In genomic region chr1:11682287-11682771, GRCh38 we compare ENCODE assay signal across 14 cellular contexts. TPM values are rescaled to one million over a fixed set of nuclear protein-coding genes. Genes with fewer than 3 reads are reported as not detected.
DNase-seq lines count a peak whose midpoint lies in the region; ATAC-seq, FAIRE-seq and TF ChIP-seq lines count a peak whose summit lies in the region.
"Had no signal": no experiment of that assay in that cellular context is flagged by ENCODE, and none has a peak within 500 bp of the region (broad histone marks: within the 10 kb centered on the region; RNA-seq: fewer than 3 reads in every experiment).

No MANE protein-coding gene starts in this region.

- peaks cover 35% of the 10 kb centered on the region for H3K4me1 ChIP-seq in DOHH2 (ENCODE audit: control insufficient read depth, low read length)
- peaks cover 3% of the 10 kb centered on the region for H3K4me1 ChIP-seq in IMR-90 (ENCODE audit: control insufficient read depth, insufficient read depth, low read length)
- peaks cover 11 to 28% of the 10 kb centered on the region in 2 experiments for H3K4me1 ChIP-seq in K562 (replicated peaks in 1 of 2; ENCODE audit: control insufficient read depth in 2 of 2, insufficient read depth in 2 of 2, low read length in 2 of 2)
- peaks cover 3 to 10% of the 10 kb centered on the region in 2 donors for H3K4me1 ChIP-seq in gastrocnemius medialis
- H3K4me1 ChIP-seq in right atrium auricular region, result peaks cover 0 to 13% of the 10 kb centered on the region in 2 donors

- no peaks in the 10 kb centered on the region for H3K9me3 Mint-ChIP-seq in natural killer cell treated with Interleukin-12 subunit alpha and Interleukin-12 subunit beta and Interleukin-15 and Interleukin-18, amount 100 ng/mL, for 72 hours

- CTCF ChIA-PET in IMR-90 (lab: Yijun Ruan, JAX), result interaction anchor here (1.5 kb wide), 1 partner anchor 19 kb away, joined by 4 read pairs; the partner anchor contains the start of gene FBXO6
- CTCF ChIA-PET in K562 (lab: Yijun Ruan, JAX; ENCODE audit: low intra/inter-chr PET ratio), result no interaction called here

- H3K4me3 ChIP-seq in DOHH2 (ENCODE audit: low read length), result peak overlapping the region; percentile 88
- H3K4me3 ChIP-seq in IMR-90 (ENCODE audit: insufficient read depth, low read depth, low read length), result no peak overlapping the region
- no peak overlapping the region for H3K4me3 ChIP-seq in K562
- no peak overlapping the region for H3K4me3 ChIP-seq in gastrocnemius medialis
- H3K4me3 ChIP-seq in right atrium auricular region, result no peak overlapping the region

- H3K79me1 ChIP-seq in IMR-90 (ENCODE audit: low read depth in 1 of 2, low read length in 2 of 2), result peaks cover 6 to 17% of the 10 kb centered on the region in 2 experiments; a peak in 3 of 4 replicates

- H3K27ac ChIP-seq in DOHH2 (ENCODE audit: low read depth, low read length) (no peak overlapping the region; the same call in 1 of the 2 replicates), IMR-90 (ENCODE audit: insufficient read depth, low read length) (no peak overlapping the region), K562 (ENCODE audit: extremely low read depth, low read depth, low read length) (peak overlapping the region; percentile 93; the same call in 1 of the 3 replicates), gastrocnemius medialis (no peak overlapping the region), right atrium auricular region (no peak overlapping the region)

- no peak overlapping the region for H2AK5ac ChIP-seq in IMR-90 (ENCODE audit: low read depth, low read length)

- H3K56ac ChIP-seq in IMR-90 (ENCODE audit: extremely low read depth, insufficient read depth, low read length), result no peak overlapping the region

- FAIRE-seq in K562 (lab: Jason Lieb, UNC), result no peak
- FAIRE-seq: frontal cortex had no signal

- H3K9me3 ChIP-seq in DOHH2 (ENCODE audit: control insufficient read depth, insufficient read depth, low read length) (no peaks in the 10 kb centered on the region), IMR-90 (ENCODE audit: control insufficient read depth, insufficient read depth, low read length) (no peaks in the 10 kb centered on the region), K562 (replicated peaks; ENCODE audit: control insufficient read depth, insufficient read depth, low read depth, low read length) (no peaks in the 10 kb centered on the region), gastrocnemius medialis (no peaks in the 10 kb centered on the region), right atrium auricular region (no peaks in the 10 kb centered on the region)
- H3K9me3 ChIP-seq: thoracic aorta had no signal

- H3K18ac ChIP-seq in IMR-90 (ENCODE audit: low read depth, low read length), result no peak overlapping the region

- H4K8ac ChIP-seq in IMR-90 (ENCODE audit: low read depth in 2 of 2, low read length in 2 of 2), result no peak overlapping the region; a peak in 1 of 4 replicates

- H3K9me2 ChIP-seq in DOHH2 (replicated peaks; ENCODE audit: control insufficient read depth, low read length), result no peaks in the 10 kb centered on the region

- H3K27me3 Mint-ChIP-seq in natural killer cell treated with Interleukin-12 subunit alpha and Interleukin-12 subunit beta and Interleukin-15 and Interleukin-18, amount 100 ng/mL, for 72 hours, result no peaks in the 10 kb centered on the region

- 0 out of 2 replicates have a peak, but pooled peaks cover 2% of the 10 kb centered on the region for H3K9me1 ChIP-seq in IMR-90 (ENCODE audit: insufficient read depth, low read length)
- peaks cover 4% of the 10 kb centered on the region for H3K9me1 ChIP-seq in K562 (ENCODE audit: control insufficient read depth, insufficient read depth, low read length)

- H2AFZ ChIP-seq in IMR-90 (replicated peaks; ENCODE audit: low read length, poor library complexity) (peak overlapping the region; percentile 28), K562 (ENCODE audit: low read depth, low read length) (peak overlapping the region; percentile 87)

- dilution Hi-C loops in IMR-90 (cut with HindIII; ENCODE audit: low sequenced_read_pairs, unreplicated experiment), result no loop called here

- H3K36me3 Mint-ChIP-seq in natural killer cell treated with Interleukin-12 subunit alpha and Interleukin-12 subunit beta and Interleukin-15 and Interleukin-18, amount 100 ng/mL, for 72 hours, result no peaks in the 10 kb centered on the region

- peak overlapping the region in 1 of 2 donors; percentile 76 for H3K27ac Mint-ChIP-seq in natural killer cell treated with Interleukin-12 subunit alpha and Interleukin-12 subunit beta and Interleukin-15 and Interleukin-18, amount 100 ng/mL, for 72 hours

- in situ Hi-C loops in IMR-90 (cut with MboI; ENCODE audit: low sequenced_read_pairs), result no loop called here
- in situ Hi-C loops in K562 (cut with MboI), result no loop called here
- in situ Hi-C loops in gastrocnemius medialis (cut with MboI; ENCODE audit: low sequenced_read_pairs in 4 of 4), result no loop called here

- H2BK15ac ChIP-seq in IMR-90 (ENCODE audit: low read depth, low read length), result no peak overlapping the region

- H2BK120ac ChIP-seq in IMR-90 (ENCODE audit: low read depth, low read length), result no peak overlapping the region

- peak overlapping the region; percentile 99 for H3K4me2 ChIP-seq in DOHH2 (ENCODE audit: low read length)
- no peak overlapping the region for H3K4me2 ChIP-seq in IMR-90 (ENCODE audit: low read depth, low read length)
- H3K4me2 ChIP-seq in K562 (ENCODE audit: insufficient read depth, low read length), result peak overlapping the region; percentile 92; the same call in 1 of the 2 replicates

- peaks cover 7% of the 10 kb centered on the region for H3K79me2 ChIP-seq in DOHH2 (ENCODE audit: control insufficient read depth, low read length)
- H3K79me2 ChIP-seq in K562 (ENCODE audit: control insufficient read depth, insufficient read depth, low read length), result peaks cover 22% of the 10 kb centered on the region

- no peak overlapping the region for H3K14ac ChIP-seq in IMR-90 (replicated peaks; ENCODE audit: low read depth, low read length)

- H2AK9ac ChIP-seq in IMR-90 (replicated peaks; ENCODE audit: low read depth, low read length, poor library complexity), result peak overlapping the region; percentile 18

- no peak for ATAC-seq in IMR-90 (ENCODE audit: low read depth)
- ATAC-seq in K562, result no peak
- no peak for ATAC-seq in natural killer cell treated with Interleukin-12 subunit alpha and Interleukin-12 subunit beta and Interleukin-15 and Interleukin-18, amount 100 ng/mL, for 72 hours
- ATAC-seq in gastrocnemius medialis, result no peak
- ATAC-seq in HG02759 (IDR thresholded peaks at IDR 0.05; ENCODE audit: unreplicated experiment), result no peak

- intact Hi-C loops in IMR-90 (cut with micrococcal nuclease), result loop anchor here (5.0 kb wide), 1 partner anchor 120 kb away; no protein-coding TSS in a partner anchor
- intact Hi-C loops in K562 (cut with micrococcal nuclease), result no loop called here
- intact Hi-C loops in gastrocnemius medialis (cut with DNase I; ENCODE audit: low total_unique reads), result loop anchor here (5.0 kb wide), 2 partner anchors 50 to 410 kb away; partner anchors contain the start of gene UBIAD1

- H3K36me3 ChIP-seq in DOHH2 (ENCODE audit: control insufficient read depth, low read length) (peaks cover 3% of the 10 kb centered on the region; the same call in 1 of the 2 replicates), IMR-90 (ENCODE audit: control insufficient read depth, insufficient read depth, low read length) (peaks cover 2% of the 10 kb centered on the region), K562 (ENCODE audit: control insufficient read depth, insufficient read depth, low read length) (peaks cover 21% of the 10 kb centered on the region), gastrocnemius medialis (no peaks in the 10 kb centered on the region), right atrium auricular region (no peaks in the 10 kb centered on the region)
- H3K36me3 ChIP-seq: thoracic aorta had no signal

- no peak overlapping the region for H3K4ac ChIP-seq in IMR-90 (ENCODE audit: low read depth, low read length)

- peak overlapping the region; percentile 81 for H3K4me3 Mint-ChIP-seq in natural killer cell treated with Interleukin-12 subunit alpha and Interleukin-12 subunit beta and Interleukin-15 and Interleukin-18, amount 100 ng/mL, for 72 hours

- POLR2A ChIA-PET in IMR-90 (lab: Charles Lee; ENCODE audit: unreplicated experiment) (no interaction called here), K562 (lab: Yijun Ruan, JAX) (interaction anchor here (0.7 to 3.3 kb wide), 12 partner anchors 8 to 227 kb away, joined by 3 to 40 read pairs (median 5); no protein-coding TSS in a partner anchor)

- no peaks in the 10 kb centered on the region for H4K20me1 ChIP-seq in DOHH2 (ENCODE audit: control insufficient read depth, insufficient read depth, low read depth, low read length)
- H4K20me1 ChIP-seq in IMR-90 (ENCODE audit: insufficient read depth, low read length), result no peaks in the 10 kb centered on the region
- no peaks in the 10 kb centered on the region; the same call in 1 of the 2 replicates for H4K20me1 ChIP-seq in K562 (replicated peaks; ENCODE audit: control insufficient read depth, insufficient read depth, low read length)

- no peak overlapping the region for H4K5ac ChIP-seq in IMR-90 (ENCODE audit: low read depth, low read length)

- WGBS in IMR-90 (ENCODE audit: extremely low coverage in 2 of 2, insufficient read length in 1 of 2), 2 experiments, result no CpG with 5 or more reads among the region's 7 CpGs
- 48% methylated on average over 7 of the region's 7 CpGs for WGBS in K562 (ENCODE audit: insufficient coverage, low coverage, missing lambda C conversion rate)

- H3K23ac ChIP-seq in IMR-90 (ENCODE audit: low read depth, low read length), result no peak overlapping the region

- H3K4me1 Mint-ChIP-seq in natural killer cell treated with Interleukin-12 subunit alpha and Interleukin-12 subunit beta and Interleukin-15 and Interleukin-18, amount 100 ng/mL, for 72 hours (ENCODE audit: low read depth in 2 of 2), result peaks cover 0 to 20% of the 10 kb centered on the region in 2 donors

- no peak for DNase-seq in IMR-90
- no peak for DNase-seq in K562 (ENCODE audit: extremely low read depth in 1 of 4, low spot score in 3 of 4)
- no peak for DNase-seq in natural killer cell treated with Interleukin-12 subunit alpha and Interleukin-12 subunit beta and Interleukin-15 and Interleukin-18, amount 100 ng/mL, for 72 hours (ENCODE audit: low spot score)
- DNase-seq in gastrocnemius medialis, result no peak
- DNase-seq in erythroblast (lab: John Stamatoyannopoulos, UW), result no peak
- no peak for DNase-seq in right atrium auricular region (ENCODE audit: low spot score)
- DNase-seq: NCI-H446; occipital lobe; stimulated activated CD4-positive, alpha-beta T cell treated with anti-CD3 and anti-CD28 coated beads, Interleukin-4, amount 100 ng/mL, for 1 hour had no signal

- BruUV-seq in IMR-90 (replicated peaks; lab: Mats Ljungman, UMichigan), result no TSS peak
- BruUV-seq in K562 (replicated peaks; lab: Mats Ljungman, UMichigan), result no TSS peak

- H3K9ac ChIP-seq in IMR-90 (ENCODE audit: low read depth, low read length) (no peak overlapping the region), K562 (ENCODE audit: insufficient read depth in 1 of 2, low read depth in 2 of 2, low read length in 2 of 2) (peak overlapping the region in 1 of 2 experiments; percentile 86; a peak in 2 of 4 replicates)

- TF ChIP-seq RAD21 in IMR-90 (IDR thresholded peaks at IDR 0.05; ENCODE audit: low read length), result no peak
- TF ChIP-seq RAD21 in K562 (CRISPR knock-in tag; conservative IDR thresholded peaks at IDR 0.05 in 1 of 2, IDR thresholded peaks at IDR 0.05 in 1 of 2), result no peak

- no peak overlapping the region for H2BK20ac ChIP-seq in IMR-90 (ENCODE audit: low read depth, low read length)

- peaks cover 5% of the 10 kb centered on the region for H3F3A ChIP-seq in DOHH2 (ENCODE audit: control insufficient read depth, insufficient read depth)

- no peak for TF ChIP-seq CTCF in DOHH2 (IDR thresholded peaks at IDR 0.05; ENCODE audit: low read depth, low read length, poor library complexity, severe bottlenecking)
- TF ChIP-seq CTCF in IMR-90 (conservative IDR thresholded peaks at IDR 0.05; ENCODE audit: low read depth, low read length), result no peak
- TF ChIP-seq CTCF in K562 (IDR thresholded peaks at IDR 0.05 in 2 of 3, conservative IDR thresholded peaks at IDR 0.05 in 1 of 3; ENCODE audit: insufficient read depth in 2 of 3, low read depth in 1 of 3, low read length in 3 of 3), result no peak
- TF ChIP-seq CTCF in gastrocnemius medialis (IDR thresholded peaks at IDR 0.05 in 4 of 5, conservative IDR thresholded peaks at IDR 0.05 in 1 of 5), result no peak
- no peak for TF ChIP-seq CTCF in right atrium auricular region (IDR thresholded peaks at IDR 0.05)

- H4K91ac ChIP-seq in IMR-90 (ENCODE audit: insufficient read depth, low read depth, low read length), result no peak overlapping the region

- no peaks in the 10 kb centered on the region for H3K27me3 ChIP-seq in DOHH2 (ENCODE audit: control insufficient read depth, low read length)
- peaks cover 5% of the 10 kb centered on the region for H3K27me3 ChIP-seq in IMR-90 (ENCODE audit: control insufficient read depth, insufficient read depth, low read length)
- H3K27me3 ChIP-seq in K562 (ENCODE audit: control insufficient read depth in 2 of 2, insufficient read depth in 2 of 2, low read length in 2 of 2), result no peaks in the 10 kb centered on the region
- H3K27me3 ChIP-seq in gastrocnemius medialis, result no peaks in the 10 kb centered on the region
- no peaks in the 10 kb centered on the region for H3K27me3 ChIP-seq in right atrium auricular region

- no peak for TF ChIP-seq EP300 in K562 (IDR thresholded peaks at IDR 0.05; ENCODE audit: low read length)

- H2BK5ac ChIP-seq in IMR-90 (ENCODE audit: low read depth, low read length, poor library complexity, severe bottlenecking), result no peak overlapping the region

- TF ChIP-seq POLR2A in IMR-90 (IDR thresholded peaks at IDR 0.05; ENCODE audit: low read depth, low read length) (no peak), K562 (conservative IDR thresholded peaks at IDR 0.05) (no peak), gastrocnemius medialis (IDR thresholded peaks at IDR 0.05) (no peak), erythroblast (IDR thresholded peaks at IDR 0.05; ENCODE audit: low read length) (no peak)

RNA-seq across cellular contexts. Expression of gene MAD2L2, which starts 1.4 kb away (rescaled TPM):
- total RNA-seq in IMR-90 (2012; rRNA removed) (44.6 and 47.5 TPM in 2 replicates), K562 (2014; rRNA removed) (286 and 326 TPM in 2 replicates), K562 (2014; rRNA removed; fragmentation: Illumina TruSeq; extraction: Trizol) (69.7 and 100 TPM in 2 replicates), K562 (2015; rRNA removed; fragmentation: Illumina TruSeq; extraction: Trizol) (143 TPM in 2 replicates), K562 (2021) (211 and 212 TPM in 2 replicates), gastrocnemius medialis (10 to 100 TPM; 41.2 to 57.4 (median 46.9) TPM), right atrium auricular region (10 to 100 TPM; 18.7 to 31.1 TPM)
- polyA plus RNA-seq in IMR-90 (2012; rRNA removed) (70.9 and 80.4 TPM in 2 replicates), K562 (2011; rRNA removed) (138 and 190 TPM in 2 replicates), K562 (2014; fragmentation: Illumina TruSeq; extraction: Trizol) (185 and 189 TPM in 2 replicates), K562 (2014; fragmentation: Nextera tagmentation; extraction: Ambion mirVana) (10 to 100 TPM; 12.4 to 25.9 TPM), K562 (2014; rRNA removed) (270 and 279 TPM in 2 replicates)
- 71.3 and 77.4 TPM in 2 replicates for polyA plus RNA-seq in IMR-90 (2012; cell fraction: cytosol; rRNA removed)
- polyA plus RNA-seq in IMR-90 (2012; cell fraction: nucleus; rRNA removed; ENCODE audit: low replicate concordance), result 53.4 and 70.4 TPM in 2 replicates
- 61.6 and 182 TPM in 2 replicates for total RNA-seq in K562 (2011; cell fraction: chromatin; rRNA removed; ENCODE audit: low replicate concordance)
- total RNA-seq in K562 (2011; cell fraction: nucleolus; rRNA removed), result 209 and 213 TPM in 2 replicates
- 129 and 143 TPM in 2 replicates for total RNA-seq in K562 (2011; cell fraction: nucleoplasm; rRNA removed)
- polyA plus RNA-seq in K562 (2011; cell fraction: cytosol; rRNA removed), result 297 and 419 TPM in 2 replicates
- 289 and 315 TPM in 2 replicates for polyA plus RNA-seq in K562 (2011; cell fraction: nucleus; rRNA removed)
- polyA plus RNA-seq in K562 (2012), result 217 and 239 TPM in 2 replicates
- polyA minus RNA-seq in K562 (2011; rRNA and poly(A)+ RNA removed), result 95.3 and 109 TPM in 2 replicates
- polyA minus RNA-seq in K562 (2011; cell fraction: cytosol; rRNA and poly(A)+ RNA removed), result 94.6 and 115 TPM in 2 replicates
- 71.6 and 96.6 TPM in 2 replicates for polyA minus RNA-seq in K562 (2011; cell fraction: nucleus; rRNA and poly(A)+ RNA removed)
- total RNA-seq in natural killer cell treated with Interleukin-12 subunit alpha and Interleukin-12 subunit beta and Interleukin-15 and Interleukin-18, amount 100 ng/mL, for 72 hours, result 100 to 1,000 TPM; 115 to 153 TPM

RNA-seq across cellular contexts. Expression of gene DRAXIN, which starts 9.2 kb away (rescaled TPM):
- total RNA-seq in IMR-90 (2012; rRNA removed) (under 0.01 TPM in 2 replicates), K562 (2014; rRNA removed) (not detected in 2 replicates), K562 (2014; rRNA removed; fragmentation: Illumina TruSeq; extraction: Trizol) (0.04 TPM in 1 of 2 replicates, not detected in the other), K562 (2015; rRNA removed; fragmentation: Illumina TruSeq; extraction: Trizol) (under 0.01 TPM in 1 of 2 replicates, not detected in the other), K562 (2021) (not detected in 2 replicates), gastrocnemius medialis (not detected), right atrium auricular region (not detected)
- polyA plus RNA-seq in IMR-90 (2012; rRNA removed) (0.01 and 0.02 TPM in 2 replicates), K562 (2011; rRNA removed) (0.01 TPM in 1 of 2 replicates, not detected in the other), K562 (2014; fragmentation: Illumina TruSeq; extraction: Trizol) (not detected in 2 replicates), K562 (2014; fragmentation: Nextera tagmentation; extraction: Ambion mirVana) (under 1 TPM in 1 of 2 experiments, not detected in 1; 0.01 TPM), K562 (2014; rRNA removed) (0.01 TPM in 1 of 2 replicates, not detected in the other)
- 0.02 TPM in 1 of 2 replicates, not detected in the other for polyA plus RNA-seq in IMR-90 (2012; cell fraction: cytosol; rRNA removed)
- 0.01 TPM in 1 of 2 replicates, not detected in the other for polyA plus RNA-seq in IMR-90 (2012; cell fraction: nucleus; rRNA removed; ENCODE audit: low replicate concordance)
- not detected in 2 replicates for total RNA-seq in K562 (2011; cell fraction: chromatin; rRNA removed; ENCODE audit: low replicate concordance)
- total RNA-seq in K562 (2011; cell fraction: nucleolus; rRNA removed), result not detected in 2 replicates
- not detected in 2 replicates for total RNA-seq in K562 (2011; cell fraction: nucleoplasm; rRNA removed)
- 0.01 TPM in 1 of 2 replicates, not detected in the other for polyA plus RNA-seq in K562 (2011; cell fraction: cytosol; rRNA removed)
- not detected in 2 replicates for polyA plus RNA-seq in K562 (2011; cell fraction: nucleus; rRNA removed)
- 0.01 TPM in 2 replicates for polyA plus RNA-seq in K562 (2012)
- not detected in 2 replicates for polyA minus RNA-seq in K562 (2011; rRNA and poly(A)+ RNA removed)
- not detected in 2 replicates for polyA minus RNA-seq in K562 (2011; cell fraction: cytosol; rRNA and poly(A)+ RNA removed)
- polyA minus RNA-seq in K562 (2011; cell fraction: nucleus; rRNA and poly(A)+ RNA removed), result not detected in 2 replicates
- total RNA-seq in natural killer cell treated with Interleukin-12 subunit alpha and Interleukin-12 subunit beta and Interleukin-15 and Interleukin-18, amount 100 ng/mL, for 72 hours, result 10 to 100 TPM; 29.3 to 41.5 TPM

RNA-seq across cellular contexts. Expression of gene FBXO6, which starts 18.3 kb away (rescaled TPM):
- total RNA-seq in IMR-90 (2012; rRNA removed) (6.4 and 6.8 TPM in 2 replicates), K562 (2014; rRNA removed) (44.1 and 44.9 TPM in 2 replicates), K562 (2014; rRNA removed; fragmentation: Illumina TruSeq; extraction: Trizol) (9.6 and 15.2 TPM in 2 replicates), K562 (2015; rRNA removed; fragmentation: Illumina TruSeq; extraction: Trizol) (23.8 and 24.5 TPM in 2 replicates), K562 (2021) (23.2 and 24.9 TPM in 2 replicates), gastrocnemius medialis (10 to 100 TPM; 15.7 to 34.4 (median 25.5) TPM), right atrium auricular region (10 to 100 TPM in 1 of 2 donors, 1 to 10 TPM in 1; 8.0 to 10.8 TPM)
- polyA plus RNA-seq in IMR-90 (2012; rRNA removed) (7.5 and 9.9 TPM in 2 replicates), K562 (2011; rRNA removed) (35.2 and 64.0 TPM in 2 replicates), K562 (2014; fragmentation: Illumina TruSeq; extraction: Trizol) (34.1 and 34.7 TPM in 2 replicates), K562 (2014; fragmentation: Nextera tagmentation; extraction: Ambion mirVana) (10 to 100 TPM; 10.6 to 16.4 TPM), K562 (2014; rRNA removed) (45.8 and 49.6 TPM in 2 replicates)
- polyA plus RNA-seq in IMR-90 (2012; cell fraction: cytosol; rRNA removed), result 7.1 and 11.6 TPM in 2 replicates
- 2.6 and 3.8 TPM in 2 replicates for polyA plus RNA-seq in IMR-90 (2012; cell fraction: nucleus; rRNA removed; ENCODE audit: low replicate concordance)
- 3.1 and 10.3 TPM in 2 replicates for total RNA-seq in K562 (2011; cell fraction: chromatin; rRNA removed; ENCODE audit: low replicate concordance)
- total RNA-seq in K562 (2011; cell fraction: nucleolus; rRNA removed), result 13.0 and 14.1 TPM in 2 replicates
- 7.6 and 11.3 TPM in 2 replicates for total RNA-seq in K562 (2011; cell fraction: nucleoplasm; rRNA removed)
- polyA plus RNA-seq in K562 (2011; cell fraction: cytosol; rRNA removed), result 96.3 and 104 TPM in 2 replicates
- 14.1 and 20.6 TPM in 2 replicates for polyA plus RNA-seq in K562 (2011; cell fraction: nucleus; rRNA removed)
- 26.0 and 39.2 TPM in 2 replicates for polyA plus RNA-seq in K562 (2012)
- 15.9 and 20.2 TPM in 2 replicates for polyA minus RNA-seq in K562 (2011; rRNA and poly(A)+ RNA removed)
- 14.4 and 33.6 TPM in 2 replicates for polyA minus RNA-seq in K562 (2011; cell fraction: cytosol; rRNA and poly(A)+ RNA removed)
- 6.2 and 9.4 TPM in 2 replicates for polyA minus RNA-seq in K562 (2011; cell fraction: nucleus; rRNA and poly(A)+ RNA removed)
- total RNA-seq in natural killer cell treated with Interleukin-12 subunit alpha and Interleukin-12 subunit beta and Interleukin-15 and Interleukin-18, amount 100 ng/mL, for 72 hours, result 100 to 1,000 TPM in 1 of 2 donors, 10 to 100 TPM in 1; 42.9 to 106 TPM
- total RNA-seq: G401 had no signal

RNA-seq across cellular contexts. Expression of gene FBXO44, which starts 27.7 kb away (rescaled TPM):
- 7.8 and 9.3 TPM in 2 replicates for total RNA-seq in IMR-90 (2012; rRNA removed)
- 25.5 and 30.5 TPM in 2 replicates for polyA plus RNA-seq in IMR-90 (2012; rRNA removed)
- polyA plus RNA-seq in IMR-90 (2012; cell fraction: cytosol; rRNA removed), result 23.4 and 34.2 TPM in 2 replicates
- 165 and 273 TPM in 2 replicates for polyA plus RNA-seq in IMR-90 (2012; cell fraction: nucleus; rRNA removed; ENCODE audit: low replicate concordance)
- total RNA-seq in K562 (2011; cell fraction: chromatin; rRNA removed; ENCODE audit: low replicate concordance), result 25.1 and 57.8 TPM in 2 replicates
- 47.5 and 48.8 TPM in 2 replicates for total RNA-seq in K562 (2011; cell fraction: nucleolus; rRNA removed)
- 32.2 and 35.3 TPM in 2 replicates for total RNA-seq in K562 (2011; cell fraction: nucleoplasm; rRNA removed)
- total RNA-seq in K562 (2014; rRNA removed), result 11.6 and 14.7 TPM in 2 replicates
- total RNA-seq in K562 (2014; rRNA removed; fragmentation: Illumina TruSeq; extraction: Trizol), result 2.6 and 3.9 TPM in 2 replicates
- 6.1 and 6.7 TPM in 2 replicates for total RNA-seq in K562 (2015; rRNA removed; fragmentation: Illumina TruSeq; extraction: Trizol)
- 15.7 and 16.4 TPM in 2 replicates for total RNA-seq in K562 (2021)
- polyA plus RNA-seq in K562 (2011; rRNA removed), result 8.3 and 18.1 TPM in 2 replicates
- 18.0 and 19.5 TPM in 2 replicates for polyA plus RNA-seq in K562 (2011; cell fraction: cytosol; rRNA removed)
- 93.3 and 93.5 TPM in 2 replicates for polyA plus RNA-seq in K562 (2011; cell fraction: nucleus; rRNA removed)
- polyA plus RNA-seq in K562 (2012), result 11.8 and 19.7 TPM in 2 replicates
- 5.9 and 9.8 TPM in 2 replicates for polyA plus RNA-seq in K562 (2014; fragmentation: Illumina TruSeq; extraction: Trizol)
- polyA plus RNA-seq in K562 (2014; fragmentation: Nextera tagmentation; extraction: Ambion mirVana), result 1 to 10 TPM in 1 of 2 experiments, under 1 TPM in 1; 0.69 to 1.3 TPM
- polyA plus RNA-seq in K562 (2014; rRNA removed), result 20.9 and 23.7 TPM in 2 replicates
- polyA minus RNA-seq in K562 (2011; rRNA and poly(A)+ RNA removed), result 5.7 and 7.3 TPM in 2 replicates
- polyA minus RNA-seq in K562 (2011; cell fraction: cytosol; rRNA and poly(A)+ RNA removed), result 3.5 and 14.7 TPM in 2 replicates
- polyA minus RNA-seq in K562 (2011; cell fraction: nucleus; rRNA and poly(A)+ RNA removed), result 29.5 and 46.7 TPM in 2 replicates
- 10 to 100 TPM; 45.4 to 49.7 TPM for total RNA-seq in natural killer cell treated with Interleukin-12 subunit alpha and Interleukin-12 subunit beta and Interleukin-15 and Interleukin-18, amount 100 ng/mL, for 72 hours
- total RNA-seq in gastrocnemius medialis, result 1 to 10 TPM; 1.7 to 9.4 (median 5.4) TPM
- total RNA-seq in right atrium auricular region, result 10 to 100 TPM; 15.5 to 20.5 TPM

RNA-seq across cellular contexts. Expression of gene FBXO2, which starts 28.1 kb away (rescaled TPM):
- total RNA-seq in IMR-90 (2012; rRNA removed) (0.36 and 0.56 TPM in 2 replicates), K562 (2014; rRNA removed) (1.1 and 1.9 TPM in 2 replicates), K562 (2014; rRNA removed; fragmentation: Illumina TruSeq; extraction: Trizol) (0.16 and 0.25 TPM in 2 replicates), K562 (2015; rRNA removed; fragmentation: Illumina TruSeq; extraction: Trizol) (0.22 and 0.41 TPM in 2 replicates), K562 (2021) (1.4 and 1.7 TPM in 2 replicates), gastrocnemius medialis (10 to 100 TPM in 1 of 4 donors, 1 to 10 TPM in 3; 2.0 to 20.8 (median 4.8) TPM), right atrium auricular region (10 to 100 TPM in 1 of 2 donors, 1 to 10 TPM in 1; 2.5 to 16.7 TPM)
- polyA plus RNA-seq in IMR-90 (2012; rRNA removed) (1.7 and 2.1 TPM in 2 replicates), K562 (2011; rRNA removed) (1.1 and 2.8 TPM in 2 replicates), K562 (2014; fragmentation: Illumina TruSeq; extraction: Trizol) (0.27 and 0.46 TPM in 2 replicates), K562 (2014; fragmentation: Nextera tagmentation; extraction: Ambion mirVana) (under 1 TPM; 0.04 to 0.27 TPM), K562 (2014; rRNA removed) (1.6 and 2.2 TPM in 2 replicates)
- 4.2 and 9.1 TPM in 2 replicates for polyA plus RNA-seq in IMR-90 (2012; cell fraction: cytosol; rRNA removed)
- polyA plus RNA-seq in IMR-90 (2012; cell fraction: nucleus; rRNA removed; ENCODE audit: low replicate concordance), result 6.0 and 6.5 TPM in 2 replicates
- total RNA-seq in K562 (2011; cell fraction: chromatin; rRNA removed; ENCODE audit: low replicate concordance), result 0.76 and 1.9 TPM in 2 replicates
- total RNA-seq in K562 (2011; cell fraction: nucleolus; rRNA removed), result 1.7 and 1.8 TPM in 2 replicates
- total RNA-seq in K562 (2011; cell fraction: nucleoplasm; rRNA removed), result 1.3 and 1.5 TPM in 2 replicates
- 2.6 and 3.2 TPM in 2 replicates for polyA plus RNA-seq in K562 (2011; cell fraction: cytosol; rRNA removed)
- 4.5 and 6.3 TPM in 2 replicates for polyA plus RNA-seq in K562 (2011; cell fraction: nucleus; rRNA removed)
- polyA plus RNA-seq in K562 (2012), result 1.6 and 1.8 TPM in 2 replicates
- polyA minus RNA-seq in K562 (2011; rRNA and poly(A)+ RNA removed), result 0.21 and 0.48 TPM in 2 replicates
- polyA minus RNA-seq in K562 (2011; cell fraction: cytosol; rRNA and poly(A)+ RNA removed), result 0.57 and 2.8 TPM in 2 replicates
- polyA minus RNA-seq in K562 (2011; cell fraction: nucleus; rRNA and poly(A)+ RNA removed), result 0.67 and 1.4 TPM in 2 replicates
- total RNA-seq in natural killer cell treated with Interleukin-12 subunit alpha and Interleukin-12 subunit beta and Interleukin-15 and Interleukin-18, amount 100 ng/mL, for 72 hours, result 10 to 100 TPM; 13.2 to 16.3 TPM

Comparison
In these comparisons a context has a peak if more than half of its experiments do, and no peak if none do; other contexts are left out.
1. RNA of gene DRAXIN, which starts 9.2 kb away (total RNA-seq): 29.3 to 41.5 TPM in natural killer cell treated with Interleukin-12 subunit alpha and Interleukin-12 subunit beta and Interleukin-15 and Interleukin-18, amount 100 ng/mL, for 72 hours; under 0.01 TPM in IMR-90, under 0.01 to 0.04 TPM in K562, not detected in gastrocnemius medialis and not detected in right atrium auricular region; every median in the first group is over 10 times any median in the second.